In the genomic region with DNA sequence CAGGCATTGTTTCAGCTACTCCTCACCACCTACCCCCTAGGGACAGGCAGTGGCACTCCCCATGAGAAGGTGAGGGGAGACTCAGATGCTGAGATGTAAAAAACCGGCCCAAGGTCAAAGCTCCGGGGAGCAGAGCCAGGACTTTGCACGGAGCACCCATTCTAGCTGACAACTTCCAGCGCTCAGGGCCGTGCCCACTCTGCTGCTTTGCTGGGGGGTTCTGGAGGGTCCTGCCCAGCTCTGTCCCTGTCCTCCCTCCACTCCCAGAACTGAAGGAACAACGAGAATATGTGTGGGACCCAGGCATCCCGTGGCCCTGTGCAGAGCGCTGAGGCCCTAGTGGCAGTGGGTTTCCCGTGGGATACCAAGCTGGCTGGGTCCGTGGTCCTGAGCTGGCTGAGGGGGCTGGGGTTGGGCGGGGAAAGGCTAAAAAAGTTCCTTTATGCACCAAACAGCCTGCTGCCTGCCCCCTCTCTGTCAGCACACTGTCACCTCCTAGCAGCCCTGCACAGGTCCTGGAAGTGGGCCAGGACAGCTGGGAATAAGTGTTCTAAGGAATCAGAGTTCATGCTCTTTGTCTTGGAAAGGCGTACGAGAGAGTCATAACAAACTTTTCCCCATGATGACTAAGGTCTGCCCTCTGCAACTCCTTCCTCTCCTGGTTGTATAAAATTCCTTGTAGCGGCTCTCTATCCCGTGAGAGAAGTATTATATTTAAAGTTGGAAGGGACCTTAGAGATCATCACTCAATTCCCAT, we compare ENCODE assay signal across 11 cellular contexts. TPM values are rescaled to one million over a fixed set of nuclear protein-coding genes. Genes with fewer than 3 reads are reported as not detected.
DNase-seq lines count a peak whose midpoint lies in the region; ATAC-seq and TF ChIP-seq lines count a peak whose summit lies in the region.
"Had no signal": no experiment of that assay in that cellular context is flagged by ENCODE, and none has a peak within 500 bp of the region (broad histone marks: within the 10 kb centered on the region; RNA-seq: fewer than 3 reads in every experiment).

No MANE protein-coding gene starts in this region.

- intact Hi-C loops in mucosa of descending colon (cut with DNase I, micrococcal nuclease): no loop called here

- peaks cover 9% of the 10 kb centered on the region for H3K27me3 ChIP-seq in ACC112 (ENCODE audit: insufficient read depth, low read length)
- H3K27me3 ChIP-seq in Loucy (ENCODE audit: insufficient read depth, low read length, poor library complexity, severe bottlenecking): no peaks in the 10 kb centered on the region

- no peaks in the 10 kb centered on the region for H3K27me3 Mint-ChIP-seq in natural killer cell treated with Interleukin-12 subunit alpha and Interleukin-12 subunit beta and Interleukin-15 and Interleukin-18, amount 100 ng/mL, for 72 hours

- peaks cover 21% of the 10 kb centered on the region for H3K4me1 ChIP-seq in ACC112 (ENCODE audit: control insufficient read depth, insufficient read depth, low read length, unreplicated experiment)
- peaks cover 44% of the 10 kb centered on the region for H3K4me1 ChIP-seq in Loucy (ENCODE audit: insufficient read depth, low read length, poor library complexity, severe bottlenecking)
- peaks cover 3% of the 10 kb centered on the region for H3K4me1 ChIP-seq in mucosa of descending colon (ENCODE audit: low read depth)

- no peaks in the 10 kb centered on the region for H3K36me3 Mint-ChIP-seq in natural killer cell treated with Interleukin-12 subunit alpha and Interleukin-12 subunit beta and Interleukin-15 and Interleukin-18, amount 100 ng/mL, for 72 hours

- no peaks in the 10 kb centered on the region for H3K9me2 ChIP-seq in Loucy (replicated peaks; ENCODE audit: low read depth, low read length)

- H3K36me3 ChIP-seq in ACC112 (ENCODE audit: insufficient read depth, low read length) (no peaks in the 10 kb centered on the region), Loucy (ENCODE audit: insufficient read depth, low read length) (no peaks in the 10 kb centered on the region), mucosa of descending colon (ENCODE audit: low read depth) (no peaks in the 10 kb centered on the region)

- H3K27ac Mint-ChIP-seq in natural killer cell treated with Interleukin-12 subunit alpha and Interleukin-12 subunit beta and Interleukin-15 and Interleukin-18, amount 100 ng/mL, for 72 hours: no peak overlapping the region

- no peaks in the 10 kb centered on the region; the same call in 1 of the 2 replicates for H3K9me3 ChIP-seq in Loucy (ENCODE audit: insufficient read depth, low read depth, low read length)
- H3K9me3 ChIP-seq in mucosa of descending colon: no peaks in the 10 kb centered on the region

- H3K9me3 Mint-ChIP-seq in natural killer cell treated with Interleukin-12 subunit alpha and Interleukin-12 subunit beta and Interleukin-15 and Interleukin-18, amount 100 ng/mL, for 72 hours: no peaks in the 10 kb centered on the region

- 0 out of 2 replicates have a peak, but pooled peaks cover 3% of the 10 kb centered on the region for H3F3A ChIP-seq in Loucy (ENCODE audit: low read depth)

- TF ChIP-seq CTCF in Loucy (conservative IDR thresholded peaks at IDR 0.05; ENCODE audit: low read length) (no peak), epithelial cell of proximal tubule (conservative IDR thresholded peaks at IDR 0.05; ENCODE audit: low read depth, low read length) (no peak), mucosa of descending colon (IDR thresholded peaks at IDR 0.05) (no peak)

- H3K79me2 ChIP-seq in ACC112 (ENCODE audit: control insufficient read depth, insufficient read depth, low read length, unreplicated experiment) (no peaks in the 10 kb centered on the region), Loucy (ENCODE audit: insufficient read depth, low read length) (no peaks in the 10 kb centered on the region)

- H2AFZ ChIP-seq in ACC112 (ENCODE audit: low read length, unreplicated experiment): no peak overlapping the region
- no peak overlapping the region for H2AFZ ChIP-seq in Loucy (ENCODE audit: low read length)

- peak overlapping the region; percentile 78 for H3K4me2 ChIP-seq in Loucy (ENCODE audit: low read depth, low read length, poor library complexity, severe bottlenecking)

- H3K4me3 Mint-ChIP-seq in natural killer cell treated with Interleukin-12 subunit alpha and Interleukin-12 subunit beta and Interleukin-15 and Interleukin-18, amount 100 ng/mL, for 72 hours: no peak overlapping the region

- peak; percentile 32 for DNase-seq in epithelial cell of proximal tubule (ENCODE audit: low read depth)
- DNase-seq in mucosa of descending colon: peak; percentile 56 to 75 (median 61)
- no peak for DNase-seq in natural killer cell treated with Interleukin-12 subunit alpha and Interleukin-12 subunit beta and Interleukin-15 and Interleukin-18, amount 100 ng/mL, for 72 hours (ENCODE audit: low spot score)
- DNase-seq in NCI-H748 treated with DMSO at 0.1 percent for 48 hours (lab: John Stamatoyannopoulos, UW): no peak
- DNase-seq: activated CD4-positive, alpha-beta T cell treated with anti-CD3 and anti-CD28 coated beads for 48 hours; C1 segment of cervical spinal cord; NK-92 treated with Interleukin-12 subunit alpha and Interleukin-12 subunit beta, amount 100 ng/mL, for 24 hours had no signal

- no peaks in the 10 kb centered on the region for H4K20me1 ChIP-seq in Loucy (ENCODE audit: insufficient read depth, low read length, poor library complexity, severe bottlenecking)

- ATAC-seq in mucosa of descending colon: peak; percentile 70
- ATAC-seq in GM18868 (IDR thresholded peaks at IDR 0.05; ENCODE audit: unreplicated experiment): no peak
- no peak for ATAC-seq in natural killer cell treated with Interleukin-12 subunit alpha and Interleukin-12 subunit beta and Interleukin-15 and Interleukin-18, amount 100 ng/mL, for 72 hours
- no peak for ATAC-seq in HG03097 (IDR thresholded peaks at IDR 0.05; ENCODE audit: low FRiP score, unreplicated experiment)

- H3K4me3 ChIP-seq in ACC112 (ENCODE audit: low read depth, low read length): no peak overlapping the region
- H3K4me3 ChIP-seq in Loucy (ENCODE audit: low read length, poor library complexity, severe bottlenecking): peak overlapping the region; percentile 26
- H3K4me3 ChIP-seq in epithelial cell of proximal tubule (ENCODE audit: low read depth, low read length): no peak overlapping the region
- no peak overlapping the region for H3K4me3 ChIP-seq in mucosa of descending colon

- peak overlapping the region; percentile 67; the same call in 1 of the 2 replicates for H3K27ac ChIP-seq in ACC112 (ENCODE audit: low read depth, low read length)

- H3K9ac ChIP-seq in Loucy (ENCODE audit: low read depth, low read length, poor library complexity, severe bottlenecking): peak overlapping the region; percentile 43

- no peaks in the 10 kb centered on the region for H3K4me1 Mint-ChIP-seq in natural killer cell treated with Interleukin-12 subunit alpha and Interleukin-12 subunit beta and Interleukin-15 and Interleukin-18, amount 100 ng/mL, for 72 hours (ENCODE audit: low read depth in 2 of 2)

RNA-seq across cellular contexts. Expression of gene MS4A10, which starts 1.9 kb away (rescaled TPM):
- not detected in 2 replicates for total RNA-seq in epithelial cell of proximal tubule
- 1 to 10 TPM in 1 of 3 donors, not detected in 2; 1.2 TPM for total RNA-seq in mucosa of descending colon
- total RNA-seq in natural killer cell treated with Interleukin-12 subunit alpha and Interleukin-12 subunit beta and Interleukin-15 and Interleukin-18, amount 100 ng/mL, for 72 hours: not detected

RNA-seq across cellular contexts. Expression of gene MS4A15, which starts 30.3 kb away (rescaled TPM):
- not detected in 2 replicates for total RNA-seq in epithelial cell of proximal tubule
- total RNA-seq in mucosa of descending colon: under 1 TPM in 1 of 3 donors, not detected in 2; 0.38 TPM
- not detected for total RNA-seq in natural killer cell treated with Interleukin-12 subunit alpha and Interleukin-12 subunit beta and Interleukin-15 and Interleukin-18, amount 100 ng/mL, for 72 hours

RNA-seq across cellular contexts. Expression of gene CCDC86, which starts 54.9 kb away (rescaled TPM):
- total RNA-seq in epithelial cell of proximal tubule: 38.6 and 61.5 TPM in 2 replicates
- total RNA-seq in mucosa of descending colon: 10 to 100 TPM in 2 of 3 donors, 1 to 10 TPM in 1; 8.8 to 14.9 (median 14.7) TPM
- total RNA-seq in natural killer cell treated with Interleukin-12 subunit alpha and Interleukin-12 subunit beta and Interleukin-15 and Interleukin-18, amount 100 ng/mL, for 72 hours: 10 to 100 TPM; 45.0 to 78.7 TPM

Comparison
In these comparisons a context has a peak if more than half of its experiments do, and no peak if none do; other contexts are left out.
1. DNase-seq: peak in epithelial cell of proximal tubule (single experiment) and mucosa of descending colon (3 of 3); none in natural killer cell treated with Interleukin-12 subunit alpha and Interleukin-12 subunit beta and Interleukin-15 and Interleukin-18, amount 100 ng/mL, for 72 hours (single experiment) and NCI-H748 treated with DMSO at 0.1 percent for 48 hours (single experiment).